22 cellular contexts compared by ENCODE assay signal in the genomic region with DNA sequence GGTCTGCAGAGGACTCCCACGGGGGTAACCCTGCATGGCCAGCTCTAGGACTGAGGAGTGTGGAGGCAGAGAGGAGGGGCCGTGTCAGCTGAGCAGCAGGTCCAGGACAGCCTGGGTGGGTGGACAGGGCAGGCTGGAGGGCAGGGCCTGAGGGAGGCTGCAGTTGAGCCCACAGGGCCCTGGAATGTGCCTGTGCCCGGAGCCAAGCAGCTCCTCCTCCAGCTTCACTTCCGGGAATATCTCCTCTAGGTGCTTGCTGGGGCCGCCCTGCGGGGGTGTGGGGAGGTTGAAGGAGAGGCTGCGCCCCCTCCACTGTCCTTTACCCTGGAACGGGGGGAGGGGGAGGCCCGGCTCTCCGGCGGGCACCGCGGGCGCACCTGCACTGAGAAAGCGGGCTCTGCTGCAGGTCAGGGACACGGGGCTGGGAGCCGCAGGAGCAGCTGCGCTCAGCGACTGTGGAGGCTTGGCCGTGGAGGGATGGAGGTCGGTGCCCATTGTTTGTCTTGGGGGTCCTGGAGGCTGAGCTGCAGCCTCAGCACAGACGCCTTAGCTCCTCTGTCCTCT.
"Had no signal": no experiment of that assay in that cellular context is flagged by ENCODE, and none has a peak within 500 bp of the region (broad histone marks: within the 10 kb centered on the region; RNA-seq: fewer than 3 reads in every experiment).

No MANE protein-coding gene starts in this region.

- H3K4me3 ChIP-seq: gastrocnemius medialis, heart right ventricle, right atrium auricular region, testis, transverse colon, uterus had no signal

- H3K4me3 Mint-ChIP-seq: central memory CD8-positive, alpha-beta T cell; immature natural killer cell; naive thymus-derived CD4-positive, alpha-beta T cell; nephron progenitor cell had no signal

- H3K9me3 ChIP-seq: gastrocnemius medialis, heart right ventricle, neutrophil, right atrium auricular region, testis, transverse colon, uterus had no signal

- DNase-seq: cortex of kidney; effector memory CD4-positive, alpha-beta T cell; gastrocnemius medialis; heart right ventricle; immature natural killer cell; left ventricle myocardium superior; mammary epithelial cell; naive thymus-derived CD4-positive, alpha-beta T cell; nephron progenitor cell; posterior cingulate gyrus; small intestine; stimulated activated CD4-positive, alpha-beta T cell treated with anti-CD3 and anti-CD28 coated beads, Interleukin-12 subunit alpha, Interleukin-12 subunit beta, amount 100 ng/mL, for 4 hours; stimulated activated naive CD4-positive, alpha-beta T cell; testis; transverse colon; uterus had no signal

- H3K27ac Mint-ChIP-seq: immature natural killer cell, nephron progenitor cell had no signal

- H3K27ac ChIP-seq: gastrocnemius medialis, heart right ventricle, neutrophil, right atrium auricular region, testis, transverse colon, uterus had no signal

- H3K27me3 ChIP-seq: gastrocnemius medialis, neutrophil, right atrium auricular region, testis, transverse colon, uterus had no signal

- H3K4me1 ChIP-seq: heart right ventricle, right atrium auricular region, transverse colon, uterus had no signal

- ATAC-seq: esophagus mucosa; gastrocnemius medialis; heart right ventricle; left ventricle myocardium superior; naive thymus-derived CD4-positive, alpha-beta T cell had no signal

- H3K9me3 Mint-ChIP-seq: central memory CD8-positive, alpha-beta T cell; immature natural killer cell; nephron progenitor cell had no signal

- H3K4me1 Mint-ChIP-seq: central memory CD8-positive, alpha-beta T cell; immature natural killer cell; naive thymus-derived CD4-positive, alpha-beta T cell had no signal

- H3K36me3 ChIP-seq: gastrocnemius medialis, heart right ventricle, neutrophil, right atrium auricular region, transverse colon, uterus had no signal

- FAIRE-seq: endometrium, keratinocyte, small intestine had no signal
